ENCODE assay signal across 17 cellular contexts in the genomic region with DNA sequence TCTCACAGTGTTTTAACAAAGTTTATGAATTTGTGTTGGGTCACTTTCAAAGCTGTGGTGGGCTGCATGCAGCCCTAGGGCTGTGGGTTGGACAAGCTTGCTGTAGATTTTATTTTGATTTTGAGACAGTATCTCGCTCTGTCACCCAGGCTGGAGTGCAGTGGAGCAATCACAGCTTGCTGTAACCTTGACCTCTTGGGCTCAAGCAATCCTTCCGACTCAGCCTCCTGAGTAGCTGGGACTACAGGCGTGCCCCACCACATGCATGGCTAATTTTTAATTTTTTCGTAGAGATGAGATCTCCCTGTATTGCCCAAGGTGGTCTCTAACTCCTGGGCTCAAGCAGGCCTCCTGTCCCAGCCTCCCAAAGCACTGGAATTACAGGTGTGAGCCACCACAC. TPM values are rescaled to one million over a fixed set of nuclear protein-coding genes. Genes with fewer than 3 reads are reported as not detected.
DNase-seq lines count a peak whose midpoint lies in the region; ATAC-seq and TF ChIP-seq lines count a peak whose summit lies in the region.
"Had no signal": no experiment of that assay in that cellular context is flagged by ENCODE, and none has a peak within 500 bp of the region (broad histone marks: within the 10 kb centered on the region; RNA-seq: fewer than 3 reads in every experiment).

No MANE protein-coding gene starts in this region.

- H2BK15ac ChIP-seq in mesendoderm (replicated peaks; ENCODE audit: low read depth), result no peak overlapping the region

- no peak overlapping the region for H3K18ac ChIP-seq in mesendoderm (ENCODE audit: low read length)

- H3K27me3 Mint-ChIP-seq in CD14-positive monocyte (ENCODE audit: low read depth in 3 of 3), result no peaks in the 10 kb centered on the region
- H3K27me3 Mint-ChIP-seq in mesothelial cell of epicardium (ENCODE audit: low read depth), result no peaks in the 10 kb centered on the region
- H3K27me3 Mint-ChIP-seq: activated naive CD4-positive, alpha-beta T cell treated with anti-CD3 and anti-CD28 coated beads, Interleukin-2, amount 10 ng/mL, durations not matched to agents 7 days and 5 days had no signal

- no peak overlapping the region for H2AK5ac ChIP-seq in mesendoderm (ENCODE audit: low read length)

- H3K36me3 ChIP-seq in ACC112 (ENCODE audit: insufficient read depth, low read length) (no peaks in the 10 kb centered on the region; the same call in 1 of the 2 replicates), PC-3 (ENCODE audit: low read depth, low read length) (no peaks in the 10 kb centered on the region), mesendoderm (ENCODE audit: control insufficient read depth, insufficient read depth, low read length) (no peaks in the 10 kb centered on the region)
- H3K36me3 ChIP-seq: ovary, stomach, tibial artery had no signal

- POLR2A ChIA-PET in PC-3 (lab: Charles Lee; ENCODE audit: unreplicated experiment), result interaction anchor here (0.6 kb wide), 2 partner anchors 19 to 57 kb away, joined by 3 read pairs; no protein-coding TSS in a partner anchor

- no peak overlapping the region for H2BK120ac ChIP-seq in mesendoderm (ENCODE audit: low read depth, low read length)

- H2BK5ac ChIP-seq in mesendoderm (ENCODE audit: low read length), result no peak overlapping the region

- H3K4me2 ChIP-seq in PC-3 (ENCODE audit: low read length), result no peak overlapping the region
- no peak overlapping the region for H3K4me2 ChIP-seq in mesendoderm (ENCODE audit: low read length)

- TF ChIP-seq CTCF in CD14-positive monocyte (IDR thresholded peaks at IDR 0.05) (no peak), PC-3 (conservative IDR thresholded peaks at IDR 0.05; ENCODE audit: low read depth, low read length) (no peak), mesothelial cell of epicardium (IDR thresholded peaks at IDR 0.05; ENCODE audit: unreplicated experiment) (no peak)

- CTCF ChIA-PET in PC-3 (lab: Charles Lee), result interaction anchor here (0.6 to 2.0 kb wide), 7 partner anchors 12 to 95 kb away, joined by 3 to 11 read pairs (median 3); no protein-coding TSS in a partner anchor

- H3K4ac ChIP-seq in mesendoderm (ENCODE audit: low read depth, low read length), result no peak overlapping the region

- H4K20me1 ChIP-seq in PC-3 (ENCODE audit: low read length), result peaks cover 70% of the 10 kb centered on the region

- peak overlapping the region; percentile 17; the same call in 1 of the 2 replicates for H3K27ac ChIP-seq in ACC112 (ENCODE audit: low read depth, low read length)
- H3K27ac ChIP-seq in PC-3 (ENCODE audit: low read length), result no peak overlapping the region
- no peak overlapping the region for H3K27ac ChIP-seq in mesendoderm (ENCODE audit: low read depth, low read length)
- H3K27ac ChIP-seq: ovary, tibial artery had no signal

- H3K9ac ChIP-seq in PC-3 (ENCODE audit: low read length) (no peak overlapping the region), mesendoderm (ENCODE audit: low read length) (no peak overlapping the region)

- no CpG with 5 or more reads among the region's 4 CpGs for WGBS in mesendoderm (ENCODE audit: extremely low coverage, insufficient coverage, low lambda C conversion rate)

- ATAC-seq in PC-3, result peak; percentile 7; the same call in 1 of the 2 replicates

- H3K9me3 ChIP-seq in PC-3 (ENCODE audit: low read length), result no peaks in the 10 kb centered on the region
- H3K9me3 ChIP-seq: ovary, stomach, tibial artery had no signal

- no peak overlapping the region for H4K8ac ChIP-seq in mesendoderm (ENCODE audit: low read depth, low read length)

- H3K79me2 ChIP-seq in ACC112 (ENCODE audit: control insufficient read depth, insufficient read depth, low read length, unreplicated experiment) (peaks cover 82% of the 10 kb centered on the region), PC-3 (ENCODE audit: low read length) (peaks cover 99% of the 10 kb centered on the region), mesendoderm (ENCODE audit: control insufficient read depth, insufficient read depth, low read length) (peaks cover 63% of the 10 kb centered on the region)

- H3K27me3 ChIP-seq in ACC112 (ENCODE audit: insufficient read depth, low read length) (no peaks in the 10 kb centered on the region), PC-3 (ENCODE audit: low read length) (no peaks in the 10 kb centered on the region), mesendoderm (ENCODE audit: insufficient read depth, low read length, poor library complexity) (no peaks in the 10 kb centered on the region)
- H3K27me3 ChIP-seq: ovary, stomach, tibial artery had no signal

- DNase-seq in CD14-positive monocyte (ENCODE audit: low spot score), result no peak
- DNase-seq in PC-3, result no peak
- DNase-seq in mesothelial cell of epicardium (ENCODE audit: low spot score in 2 of 2, unreplicated experiment in 2 of 2), result no peak
- no peak for DNase-seq in mesendoderm
- DNase-seq in HCEC 1CT, result no peak
- DNase-seq in activated T-cell treated with anti-CD3 and anti-CD28 coated beads, Interleukin-2, amount 50 U/mL, for 48 hours, result no peak
- DNase-seq: activated CD4-positive, CD25-positive, alpha-beta regulatory T cell treated with anti-CD3 and anti-CD28 coated beads, Interleukin-2, amount 50 U/mL, for 72 hours; GDM1; NCI-H1436; ovary; SIG-M5; stomach; tibial artery had no signal

- no TSS peak for BruUV-seq in PC-3 (replicated peaks; lab: Mats Ljungman, UMichigan)

- H2AFZ ChIP-seq in ACC112 (ENCODE audit: low read length, unreplicated experiment), result no peak overlapping the region
- H2AFZ ChIP-seq in PC-3 (ENCODE audit: low read length), result no peak overlapping the region

- peaks cover 11% of the 10 kb centered on the region for H3K79me1 ChIP-seq in mesendoderm (ENCODE audit: low read length)

- no peak overlapping the region for H4K5ac ChIP-seq in mesendoderm (ENCODE audit: low read length)

- peak overlapping the region in 5 of 7 donors; percentile 15 to 80 (median 60) for H3K27ac Mint-ChIP-seq in CD14-positive monocyte
- H3K27ac Mint-ChIP-seq in mesothelial cell of epicardium, result peak overlapping the region; percentile 12
- H3K27ac Mint-ChIP-seq: activated T-helper 1 cell treated with anti-CD3 and anti-CD28 coated beads, Interleukin-12 subunit alpha, Interleukin-12 subunit beta, Interleukin-2, Interleukin-4 antibody, amounts not matched to agents 30 ng/mL and 10 ng/mL and 1 ng/mL, durations not matched to agents 14 hours and 24 hours and 36 hours; natural killer cell had no signal

- no peak overlapping the region for H3K56ac ChIP-seq in mesendoderm (ENCODE audit: low read length)

- peaks cover 61% of the 10 kb centered on the region for H3K4me1 Mint-ChIP-seq in CD14-positive monocyte
- peaks cover 37% of the 10 kb centered on the region for H3K4me1 Mint-ChIP-seq in mesothelial cell of epicardium

- intact Hi-C loops in CD14-positive monocyte (cut with micrococcal nuclease) (no loop called here), PC-3 (cut with micrococcal nuclease) (loop anchor here (2.0 kb wide), 3 partner anchors 44 to 94 kb away; partner anchors contain the start of gene EIF5)

- H3K4me1 ChIP-seq in ACC112 (ENCODE audit: control insufficient read depth, insufficient read depth, low read length, unreplicated experiment), result peaks cover 52% of the 10 kb centered on the region
- H3K4me1 ChIP-seq in PC-3 (ENCODE audit: insufficient read depth, low read length), result peaks cover 38% of the 10 kb centered on the region
- H3K4me1 ChIP-seq in mesendoderm (ENCODE audit: control insufficient read depth, low read depth, low read length), result peaks cover 2% of the 10 kb centered on the region

- H3K23ac ChIP-seq in mesendoderm (ENCODE audit: low read length), result no peak overlapping the region

- no peak overlapping the region for H3K4me3 ChIP-seq in ACC112 (ENCODE audit: low read depth, low read length)
- H3K4me3 ChIP-seq in PC-3 (ENCODE audit: low read length), result no peak overlapping the region
- H3K4me3 ChIP-seq in mesendoderm (ENCODE audit: low read length), result no peak overlapping the region
- H3K4me3 ChIP-seq: ovary, stomach, tibial artery had no signal

- no peaks in the 10 kb centered on the region for H3K9me3 Mint-ChIP-seq in CD14-positive monocyte
- H3K9me3 Mint-ChIP-seq in mesothelial cell of epicardium, result no peaks in the 10 kb centered on the region
- H3K9me3 Mint-ChIP-seq: activated naive CD4-positive, alpha-beta T cell treated with anti-CD3 and anti-CD28 coated beads, Interleukin-2, amount 10 ng/mL, durations not matched to agents 7 days and 5 days; activated T-helper 1 cell treated with anti-CD3 and anti-CD28 coated beads, Interleukin-12 subunit alpha, Interleukin-12 subunit beta, Interleukin-2, Interleukin-4 antibody, amounts not matched to agents 30 ng/mL and 10 ng/mL and 1 ng/mL, durations not matched to agents 14 hours and 24 hours and 36 hours; natural killer cell had no signal

- H3K4me3 Mint-ChIP-seq in CD14-positive monocyte, result no peak overlapping the region
- no peak overlapping the region for H3K4me3 Mint-ChIP-seq in mesothelial cell of epicardium
- H3K4me3 Mint-ChIP-seq: activated naive CD4-positive, alpha-beta T cell treated with anti-CD3 and anti-CD28 coated beads, Interleukin-2, amount 10 ng/mL, durations not matched to agents 7 days and 5 days; activated T-helper 1 cell treated with anti-CD3 and anti-CD28 coated beads, Interleukin-12 subunit alpha, Interleukin-12 subunit beta, Interleukin-2, Interleukin-4 antibody, amounts not matched to agents 30 ng/mL and 10 ng/mL and 1 ng/mL, durations not matched to agents 14 hours and 24 hours and 36 hours; natural killer cell had no signal

- peaks cover 0 to 3% of the 10 kb centered on the region in 2 donors for H3K36me3 Mint-ChIP-seq in CD14-positive monocyte
- peaks cover 3% of the 10 kb centered on the region for H3K36me3 Mint-ChIP-seq in mesothelial cell of epicardium
- H3K36me3 Mint-ChIP-seq: natural killer cell had no signal

- H3F3A ChIP-seq in PC-3 (ENCODE audit: low read length, unreplicated experiment), result peaks cover 8% of the 10 kb centered on the region

- H3K9me2 ChIP-seq in PC-3 (replicated peaks; ENCODE audit: low read length), result no peaks in the 10 kb centered on the region

RNA-seq across cellular contexts. Expression of gene MARK3, which starts 5.4 kb away (rescaled TPM):
- 10 to 100 TPM; 29.3 to 44.7 TPM for polyA plus RNA-seq in CD14-positive monocyte
- 69.9 and 73.4 TPM in 2 replicates for total RNA-seq in PC-3 (2014; rRNA removed)
- total RNA-seq in mesothelial cell of epicardium, result 122 to 125 TPM (median 125 TPM) in 3 replicates
- polyA plus RNA-seq in mesendoderm (2013, experiment 1 of 2), result 53.0 TPM
- polyA plus RNA-seq in mesendoderm (2013, experiment 2 of 2), result 51.9 TPM

RNA-seq across cellular contexts. Expression of gene EIF5, which starts 56.6 kb away (rescaled TPM):
- 100 to 1,000 TPM; 163 to 191 TPM for polyA plus RNA-seq in CD14-positive monocyte
- total RNA-seq in PC-3 (2014; rRNA removed) (198 and 216 TPM in 2 replicates), mesothelial cell of epicardium (242 to 256 TPM (median 248 TPM) in 3 replicates)
- polyA plus RNA-seq in mesendoderm (2013, experiment 1 of 2), result 542 TPM
- 540 TPM for polyA plus RNA-seq in mesendoderm (2013, experiment 2 of 2)
